13 cellular contexts compared by ENCODE assay signal in genomic region chr5:127571314-127571713, GRCh38. TPM values are rescaled to one million over a fixed set of nuclear protein-coding genes. Genes with fewer than 3 reads are reported as not detected.
DNase-seq lines count a peak whose midpoint lies in the region; ATAC-seq, FAIRE-seq and TF ChIP-seq lines count a peak whose summit lies in the region.
"Had no signal": no experiment of that assay in that cellular context is flagged by ENCODE, and none has a peak within 500 bp of the region (broad histone marks: within the 10 kb centered on the region; RNA-seq: fewer than 3 reads in every experiment).

No MANE protein-coding gene starts in this region.

- RAD21 ChIA-PET in GM12878 (lab: Charles Lee; ENCODE audit: unreplicated experiment): interaction anchor here (0.7 to 8.5 kb wide), 15 partner anchors 9 to 511 kb away, joined by 3 to 249 read pairs (median 4); no protein-coding TSS in a partner anchor

- 2% methylated on average over 2 of the region's 2 CpGs for WGBS in GM12878 (ENCODE audit: insufficient coverage, insufficient replicate concordance, low lambda C conversion rate, missing lambda C conversion rate)
- WGBS in H9 (ENCODE audit: extremely low coverage, insufficient read length, low lambda C conversion rate): no CpG with 5 or more reads among the region's 2 CpGs
- WGBS in hepatocyte (ENCODE audit: low lambda C conversion rate, missing lambda C conversion rate): 44% methylated on average over 2 of the region's 2 CpGs

- no peaks in the 10 kb centered on the region for H3K23me2 ChIP-seq in H9 (ENCODE audit: insufficient read length, low read depth, low read length, poor library complexity, severe bottlenecking)

- H3K36me3 ChIP-seq in GM12878 (ENCODE audit: control insufficient read depth in 2 of 2, insufficient read depth in 2 of 2, low read length in 1 of 2) (no peaks in the 10 kb centered on the region), hepatocyte (replicated peaks; ENCODE audit: insufficient read depth, low read depth) (no peaks in the 10 kb centered on the region)
- H3K36me3 ChIP-seq: cardiac muscle cell had no signal

- H3K27ac ChIP-seq in GM12878 (ENCODE audit: control insufficient read depth, insufficient read depth) (peak overlapping the region; percentile 31; the same call in 1 of the 2 replicates), H9 (ENCODE audit: insufficient read length, low read depth, low read length) (no peak overlapping the region), hepatocyte (no peak overlapping the region)
- H3K27ac ChIP-seq: cardiac muscle cell had no signal

- no peak for TF ChIP-seq POLR2A in GM12878 (IDR thresholded peaks at IDR 0.05; ENCODE audit: low read depth, low read length)

- TF ChIP-seq CTCF in GM12878 (IDR thresholded peaks at IDR 0.05 in 2 of 3, conservative IDR thresholded peaks at IDR 0.05 in 1 of 3; ENCODE audit: control insufficient read depth in 2 of 3, extremely low read depth in 1 of 3, insufficient read depth in 1 of 3, low read depth in 3 of 3, low read length in 3 of 3) (no peak), H9 (conservative IDR thresholded peaks at IDR 0.05) (no peak), hepatocyte (IDR thresholded peaks at IDR 0.05; ENCODE audit: poor library complexity) (no peak)

- no peak overlapping the region for H2BK15ac ChIP-seq in H9 (ENCODE audit: low read depth, low read length)

- no peak overlapping the region for H3K4ac ChIP-seq in H9 (ENCODE audit: low read depth, low read length)

- no peak overlapping the region for H3K56ac ChIP-seq in H9 (ENCODE audit: insufficient read length, low read depth, low read length)

- no peak overlapping the region for H2BK12ac ChIP-seq in H9 (ENCODE audit: insufficient read length, low read depth, low read length)

- no peak overlapping the region for H3K14ac ChIP-seq in H9 (ENCODE audit: insufficient read depth, low read length)

- H2AFZ ChIP-seq in GM12878 (ENCODE audit: control insufficient read depth, low read depth, low read length) (no peak overlapping the region), H9 (ENCODE audit: low read length) (no peak overlapping the region), hepatocyte (no peak overlapping the region)

- H2BK120ac ChIP-seq in H9 (ENCODE audit: low read depth, low read length, poor library complexity, severe bottlenecking): no peak overlapping the region

- no peak overlapping the region for H2AK5ac ChIP-seq in H9 (ENCODE audit: insufficient read length, low read length)

- H3K23ac ChIP-seq in H9 (ENCODE audit: insufficient read length, low read depth, low read length): no peak overlapping the region

- peak overlapping the region; percentile 53 for H3K4me2 ChIP-seq in GM12878 (ENCODE audit: control insufficient read depth, insufficient read depth)
- H3K4me2 ChIP-seq in H9 (ENCODE audit: insufficient read depth, insufficient read length, low read length): no peak overlapping the region
- no peak overlapping the region for H3K4me2 ChIP-seq in hepatocyte

- BruUV-seq in GM12878 (replicated peaks; lab: Mats Ljungman, UMichigan): no TSS peak

- peaks cover 31% of the 10 kb centered on the region for H3K4me1 ChIP-seq in GM12878 (ENCODE audit: control insufficient read depth, insufficient read depth, low read length)
- H3K4me1 ChIP-seq in H9 (ENCODE audit: insufficient read depth, low read length): no peaks in the 10 kb centered on the region
- no peaks in the 10 kb centered on the region for H3K4me1 ChIP-seq in hepatocyte (ENCODE audit: insufficient read depth)

- H4K8ac ChIP-seq in H9 (replicated peaks; ENCODE audit: insufficient read length, low read depth, low read length): no peak overlapping the region

- ATAC-seq in GM18907 (IDR thresholded peaks at IDR 0.05; ENCODE audit: unreplicated experiment) (peak; percentile 63), GM21529 (IDR thresholded peaks at IDR 0.05; ENCODE audit: unreplicated experiment) (peak; percentile 64), HG03095 (IDR thresholded peaks at IDR 0.05; ENCODE audit: unreplicated experiment) (peak; percentile 62), GM12878 (peak; percentile 80)
- ATAC-seq: Panc1 had no signal

- no peak overlapping the region for H3K4me3 Mint-ChIP-seq in H9

- TF ChIP-seq EP300 in GM12878 (IDR thresholded peaks at IDR 0.05; ENCODE audit: borderline replicate concordance in 1 of 2, control insufficient read depth in 1 of 2, low read depth in 2 of 2, low read length in 2 of 2): 0 out of 4 replicates have a peak, but pooled peaks of 1 of the 2 experiments have one; percentile 35

- H3K27me3 ChIP-seq in GM12878 (replicated peaks in 1 of 2; ENCODE audit: control insufficient read depth in 2 of 2, insufficient read depth in 2 of 2, low read length in 1 of 2) (no peaks in the 10 kb centered on the region), H9 (ENCODE audit: insufficient read depth, low read length) (no peaks in the 10 kb centered on the region), hepatocyte (no peaks in the 10 kb centered on the region)
- H3K27me3 ChIP-seq: cardiac muscle cell had no signal

- no peak overlapping the region for H3K18ac ChIP-seq in H9 (ENCODE audit: insufficient read length, low read depth, low read length)

- H3K27ac Mint-ChIP-seq in H9: no peak overlapping the region; a peak in 1 of 7 replicates

- H3K4me3 ChIP-seq in GM12878 (no peak overlapping the region), hepatocyte (no peak overlapping the region)
- H3K4me3 ChIP-seq: cardiac muscle cell had no signal

- H3K27me3 Mint-ChIP-seq in H9 (ENCODE audit: low read depth): peaks cover 2% of the 10 kb centered on the region; the same call in 1 of the 2 replicates

- no peak overlapping the region for H2BK20ac ChIP-seq in H9 (ENCODE audit: low read depth, low read length, poor library complexity, severe bottlenecking)

- H2BK5ac ChIP-seq in H9 (ENCODE audit: insufficient read length, low read length): no peak overlapping the region

- H3K9ac ChIP-seq in GM12878 (ENCODE audit: control insufficient read depth, insufficient read depth, low read length) (no peak overlapping the region), H9 (ENCODE audit: extremely low read depth, insufficient read length, low read length) (no peak overlapping the region)

- H3K9me3 Mint-ChIP-seq in H9: peaks cover 7 to 8% of the 10 kb centered on the region in 2 experiments

- SMC1A ChIA-PET in GM12878 (lab: Charles Lee; ENCODE audit: uncharacterized antibody, unreplicated experiment): interaction anchor here (0.6 to 9.0 kb wide), 29 partner anchors 8 to 1019 kb away, joined by 3 to 177 read pairs (median 4); no protein-coding TSS in a partner anchor

- peaks cover 8% of the 10 kb centered on the region in 2 experiments for H3K4me1 Mint-ChIP-seq in H9

- POLR2A ChIA-PET in GM12878 (lab: Charles Lee): interaction anchor here (1.0 to 5.1 kb wide), 5 partner anchors 9 to 510 kb away, joined by 3 to 65 read pairs (median 6); no protein-coding TSS in a partner anchor

- CTCF ChIA-PET in GM12878 (lab: Yijun Ruan, JAX): interaction anchor here (1.1 to 5.2 kb wide), 15 partner anchors 8 to 630 kb away, joined by 3 to 104 read pairs (median 4); no protein-coding TSS in a partner anchor

- no peaks in the 10 kb centered on the region for H4K20me1 ChIP-seq in GM12878 (ENCODE audit: control insufficient read depth, insufficient read depth)
- no peaks in the 10 kb centered on the region for H4K20me1 ChIP-seq in H9 (ENCODE audit: control insufficient read depth, insufficient read depth, insufficient read length)
- no peaks in the 10 kb centered on the region for H4K20me1 ChIP-seq in hepatocyte (ENCODE audit: insufficient read depth, poor library complexity, severe bottlenecking)

- H4K91ac ChIP-seq in H9 (ENCODE audit: insufficient read length, low read depth, low read length): no peak overlapping the region

- FAIRE-seq in GM12878 (lab: Jason Lieb, UNC): no peak
- FAIRE-seq: islet of Langerhans had no signal

- H3K9me3 ChIP-seq in GM12878 (replicated peaks; ENCODE audit: control insufficient read depth, insufficient read depth, low read length): peaks cover 4% of the 10 kb centered on the region; the same call in 2 of the 3 replicates
- no peaks in the 10 kb centered on the region for H3K9me3 ChIP-seq in H9 (ENCODE audit: control insufficient read depth, low read depth, low read length)
- peaks cover 8% of the 10 kb centered on the region for H3K9me3 ChIP-seq in hepatocyte (ENCODE audit: low read depth)

- in situ Hi-C loops in GM12878 (cut with MboI): loop anchor here (25.0 kb wide), 1 partner anchor 1541 kb away; no protein-coding TSS in a partner anchor

- intact Hi-C loops in GM12878 (cut with micrococcal nuclease; ENCODE audit: unreplicated experiment): no loop called here

- no peaks in the 10 kb centered on the region for H3K79me1 ChIP-seq in H9 (ENCODE audit: insufficient read depth, low read depth, low read length, poor library complexity, severe bottlenecking)

- TF ChIP-seq RAD21 in GM12878 (IDR thresholded peaks at IDR 0.05; ENCODE audit: insufficient read depth, low read depth, low read length): 0 out of 2 replicates have a peak, but pooled peaks have one; percentile 19

- H3K79me2 ChIP-seq in GM12878 (ENCODE audit: control insufficient read depth, insufficient read depth, low read length): no peaks in the 10 kb centered on the region
- no peaks in the 10 kb centered on the region for H3K79me2 ChIP-seq in H9 (ENCODE audit: insufficient read depth, low read length)
- no peaks in the 10 kb centered on the region for H3K79me2 ChIP-seq in hepatocyte

- no peak overlapping the region for H3T11ph ChIP-seq in H9 (ENCODE audit: low read length)

- DNase-seq in GM12878 (ENCODE audit: low read depth, low spot score): no peak
- DNase-seq in H9: no peak
- no peak for DNase-seq in COLO668 (lab: John Stamatoyannopoulos, UW; ENCODE audit: unreplicated experiment)
- DNase-seq in NCI-H1930 (lab: John Stamatoyannopoulos, UW): no peak
- DNase-seq in hepatocyte (ENCODE audit: low spot score): no peak
- DNase-seq: NCI-H2081 treated with DMSO at 0.1 percent for 48 hours; stimulated activated naive CD4-positive, alpha-beta T cell had no signal

- no peaks in the 10 kb centered on the region for H3K9me2 ChIP-seq in hepatocyte (replicated peaks; ENCODE audit: insufficient read depth)

- H3K36me3 Mint-ChIP-seq in H9 (ENCODE audit: insufficient read depth in 1 of 3, low read depth in 3 of 3): no peaks in the 10 kb centered on the region; a peak in 2 of 7 replicates

- no peak overlapping the region for H4K5ac ChIP-seq in H9 (ENCODE audit: insufficient read length, low read depth, low read length)

RNA-seq across cellular contexts. Expression of gene PRRC1, which starts 53.9 kb away (rescaled TPM):
- 80.1 and 94.4 TPM in 2 replicates for total RNA-seq in GM12878 (2013; cell fraction: nucleolus; rRNA removed)
- 19.0 and 22.9 TPM in 2 replicates for total RNA-seq in GM12878 (2014; rRNA removed)
- 30.5 and 30.9 TPM in 2 replicates for total RNA-seq in GM12878 (2014; rRNA removed; fragmentation: Illumina TruSeq; extraction: Trizol)
- total RNA-seq in GM12878 (2021): 35.0 and 35.8 TPM in 2 replicates
- polyA plus RNA-seq in GM12878 (2011; ENCODE audit: low read depth): 29.5 TPM
- 50.9 and 54.5 TPM in 2 replicates for polyA plus RNA-seq in GM12878 (2011; rRNA removed)
- polyA plus RNA-seq in GM12878 (2011; cell fraction: cytosol; rRNA removed): 39.6 and 41.5 TPM in 2 replicates
- polyA plus RNA-seq in GM12878 (2011; cell fraction: nucleus; rRNA removed): 37.3 and 40.8 TPM in 2 replicates
- polyA plus RNA-seq in GM12878 (2012): 34.0 and 34.6 TPM in 2 replicates
- polyA plus RNA-seq in GM12878 (2014; fragmentation: Illumina TruSeq; extraction: Trizol): 34.0 and 35.5 TPM in 2 replicates
- polyA plus RNA-seq in GM12878 (2014; fragmentation: Nextera tagmentation; extraction: Ambion mirVana): 10 to 100 TPM; 29.7 to 29.8 TPM
- polyA plus RNA-seq in GM12878 (2014; rRNA removed): 24.6 and 26.6 TPM in 2 replicates
- polyA plus RNA-seq in GM12878 (2016; fragmentation: Nextera tagmentation; extraction: Ambion mirVana): 10 to 100 TPM; 31.2 to 40.1 TPM
- polyA minus RNA-seq in GM12878 (2011; rRNA and poly(A)+ RNA removed): 96.1 and 108 TPM in 2 replicates
- 25.1 and 34.3 TPM in 2 replicates for polyA minus RNA-seq in GM12878 (2011; cell fraction: cytosol; rRNA and poly(A)+ RNA removed)
- 33.0 and 49.3 TPM in 2 replicates for polyA minus RNA-seq in GM12878 (2011; cell fraction: nucleus; rRNA and poly(A)+ RNA removed)
- total RNA-seq in H9 (2021): 70.5 and 70.7 TPM in 2 replicates
- total RNA-seq in hepatocyte: 84.0 and 105 TPM in 2 replicates
- polyA plus RNA-seq in hepatocyte: 38.7 and 53.9 TPM in 2 replicates
